Comparison of ENCODE assay signal across 8 cellular contexts in genomic region chr2:88671786-88672427, GRCh38. TPM values are rescaled to one million over a fixed set of nuclear protein-coding genes. Genes with fewer than 3 reads are reported as not detected.
A peak's percentile ranks its signal among the peaks of the same experiment; 100 is the strongest.
DNase-seq lines count a peak whose midpoint lies in the region; ATAC-seq and TF ChIP-seq lines count a peak whose summit lies in the region.

No MANE protein-coding gene starts in this region.

- peaks cover 4% of the 10 kb centered on the region for H3K4me1 Mint-ChIP-seq in endodermal cell

- POLR2A ChIA-PET in RWPE1 (lab: Yijun Ruan, JAX; ENCODE audit: low non-redundant PET), result interaction anchor here (0.6 kb wide), 2 partner anchors 53 to 80 kb away, joined by 3 to 5 read pairs; no protein-coding TSS in a partner anchor

- no peaks in the 10 kb centered on the region for H3K9me2 ChIP-seq in Karpas-422 (replicated peaks; ENCODE audit: insufficient read depth, low read length)

- H3K27ac ChIP-seq in Karpas-422 (ENCODE audit: low read length) (no peak overlapping the region), RWPE1 (no peak overlapping the region), endodermal cell (ENCODE audit: low read depth, low read length) (no peak overlapping the region)

- H3K9ac ChIP-seq in Karpas-422 (ENCODE audit: low read length), result no peak overlapping the region
- no peak overlapping the region for H3K9ac ChIP-seq in endodermal cell (ENCODE audit: extremely low read depth, low read length, poor library complexity, severe bottlenecking)

- H3K4me2 ChIP-seq in Karpas-422 (ENCODE audit: low read depth, low read length, poor library complexity, severe bottlenecking), result no peak overlapping the region

- no peak overlapping the region for H3K27ac Mint-ChIP-seq in endodermal cell

- no peak overlapping the region for H3K4me3 Mint-ChIP-seq in endodermal cell

- H2AFZ ChIP-seq in Karpas-422 (ENCODE audit: low read length), result no peak overlapping the region

- H3K27me3 Mint-ChIP-seq in endodermal cell (ENCODE audit: insufficient read depth), result peaks cover 29% of the 10 kb centered on the region

- ATAC-seq in HG03565 (IDR thresholded peaks at IDR 0.05; ENCODE audit: unreplicated experiment), result no peak
- ATAC-seq in GM21717 (IDR thresholded peaks at IDR 0.05; ENCODE audit: unreplicated experiment), result no peak

- H3K36me3 ChIP-seq in Karpas-422 (ENCODE audit: insufficient read depth, low read length) (no peaks in the 10 kb centered on the region), endodermal cell (ENCODE audit: control insufficient read depth, insufficient read depth, low read length) (no peaks in the 10 kb centered on the region)

- H3K36me3 Mint-ChIP-seq in endodermal cell (ENCODE audit: low read depth), result no peaks in the 10 kb centered on the region

- no peaks in the 10 kb centered on the region for H3K9me3 Mint-ChIP-seq in endodermal cell

- H3K4me3 ChIP-seq in AG09309 (ENCODE audit: control insufficient read depth, low read depth, low read length), result no peak overlapping the region
- no peak overlapping the region for H3K4me3 ChIP-seq in Karpas-422 (ENCODE audit: low read length)
- H3K4me3 ChIP-seq in endodermal cell (ENCODE audit: low read length), result no peak overlapping the region

- DNase-seq in AG09309 (ENCODE audit: low read depth) (no peak), Karpas-422 (peak; percentile 85), RWPE1 (ENCODE audit: low spot score) (peak; percentile 58), endodermal cell (peak; percentile 47), myocyte (ENCODE audit: low read depth) (peak; percentile 51)

- H3K9me3 ChIP-seq in Karpas-422 (ENCODE audit: low read length), result no peaks in the 10 kb centered on the region
- no peaks in the 10 kb centered on the region for H3K9me3 ChIP-seq in endodermal cell (ENCODE audit: control insufficient read depth, low read length)

- no peaks in the 10 kb centered on the region for H3K4me1 ChIP-seq in Karpas-422 (ENCODE audit: low read length)
- H3K4me1 ChIP-seq in endodermal cell (ENCODE audit: control insufficient read depth, insufficient read depth, low read length), result no peaks in the 10 kb centered on the region

- TF ChIP-seq CTCF in AG09309 (IDR thresholded peaks at IDR 0.05; ENCODE audit: control insufficient read depth, insufficient read depth, low read depth, low read length, missing control alignments) (peak; percentile 82), GM12801 (IDR thresholded peaks at IDR 0.05; ENCODE audit: extremely low read depth, insufficient read length) (peak; percentile 45), RWPE1 (conservative IDR thresholded peaks at IDR 0.05; ENCODE audit: low read depth) (peak; percentile 92), endodermal cell (conservative IDR thresholded peaks at IDR 0.05) (peak; percentile 95)

- WGBS in endodermal cell (ENCODE audit: insufficient coverage in 1 of 2, insufficient read length in 1 of 2), 2 experiments, result 63 to 76% methylated on average over 5 to 11 of the region's 11 CpGs

- no peaks in the 10 kb centered on the region for H4K20me1 ChIP-seq in Karpas-422 (ENCODE audit: insufficient read depth, low read depth, low read length)

- H3K79me2 ChIP-seq in Karpas-422 (ENCODE audit: low read length), result no peaks in the 10 kb centered on the region

- CTCF ChIA-PET in RWPE1 (lab: Yijun Ruan, JAX), result interaction anchor here (0.6 to 2.3 kb wide), 16 partner anchors 8 to 197 kb away, joined by 3 to 17 read pairs (median 4); partner anchors contain the start of gene RPIA

- H3K27me3 ChIP-seq in Karpas-422 (ENCODE audit: low read length) (no peaks in the 10 kb centered on the region), endodermal cell (ENCODE audit: control insufficient read depth, insufficient read depth, low read length, poor library complexity, severe bottlenecking) (peaks cover 22% of the 10 kb centered on the region)

RNA-seq across cellular contexts. Expression of gene RPIA, which starts 19.6 kb away (rescaled TPM):
- 36.4 and 72.0 TPM in 2 replicates for total RNA-seq in Karpas-422 (2014; rRNA removed; shearing (Covaris generic); ENCODE audit: low replicate concordance)
- total RNA-seq in endodermal cell (10 to 100 TPM; 16.2 to 26.0 TPM), myocyte (5.2 and 5.8 TPM in 2 replicates)
- polyA plus RNA-seq in endodermal cell (2013, experiment 1 of 2), result 23.4 TPM
- polyA plus RNA-seq in endodermal cell (2013, experiment 2 of 2), result 22.4 TPM
- polyA plus RNA-seq in myocyte (2012), result 9.8 TPM

RNA-seq across cellular contexts. Expression of gene EIF2AK3, which starts 44.6 kb away (rescaled TPM):
- total RNA-seq in Karpas-422 (2014; rRNA removed; shearing (Covaris generic); ENCODE audit: low replicate concordance), result 10.7 and 18.4 TPM in 2 replicates
- total RNA-seq in endodermal cell (10 to 100 TPM; 26.3 to 45.2 TPM), myocyte (10.6 and 16.5 TPM in 2 replicates)
- 17.9 TPM for polyA plus RNA-seq in endodermal cell (2013, experiment 1 of 2)
- 20.4 TPM for polyA plus RNA-seq in endodermal cell (2013, experiment 2 of 2)
- 8.7 TPM for polyA plus RNA-seq in myocyte (2012)

Comparison
In these comparisons a context has a peak if more than half of its experiments do, and no peak if none do; other contexts are left out.
1. CTCF ChIP-seq: peak in every context shown above with its lines; median percentile 95 in endodermal cell; 92 in RWPE1; 82 in AG09309; 45 in GM12801.